1 cellular context compared by ENCODE assay signal in the genomic region with DNA sequence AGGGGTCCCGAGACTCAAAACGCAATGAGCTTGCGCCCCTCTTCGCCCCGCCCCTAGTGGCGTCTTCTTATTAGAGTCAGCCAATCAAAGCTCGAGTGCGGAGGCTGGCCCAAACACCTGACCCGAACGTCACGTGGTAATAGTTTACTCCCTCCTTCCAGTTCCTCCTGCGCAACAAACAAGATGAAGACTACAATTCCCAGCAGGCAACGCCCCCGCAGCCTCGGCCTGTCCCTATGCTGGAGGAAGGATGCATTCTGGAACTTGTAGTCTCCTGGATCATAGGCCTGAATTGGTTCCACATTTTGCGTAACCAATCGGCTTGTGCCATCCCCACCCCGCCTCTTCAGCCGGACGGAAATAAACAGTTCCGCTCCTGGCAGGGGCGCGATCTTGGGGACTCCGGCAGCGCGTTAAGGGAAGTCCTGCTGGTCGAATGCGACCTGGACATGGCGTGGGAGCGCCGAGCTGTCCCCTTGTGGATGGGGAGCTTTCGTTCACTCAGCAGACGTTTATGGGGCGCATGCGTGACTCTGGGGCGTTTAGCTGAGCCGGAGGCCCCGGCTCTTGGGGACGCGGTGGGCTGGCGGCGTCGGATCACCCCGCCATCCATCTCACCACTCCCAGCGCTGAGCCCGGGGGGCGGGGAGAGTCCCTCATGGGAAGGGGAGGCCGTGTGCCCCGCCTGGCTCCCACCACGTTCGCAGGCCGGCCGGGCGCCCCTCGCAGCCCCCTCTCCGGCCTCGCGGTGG.
TF ChIP-seq lines count a peak whose summit lies in the region.

A gene (minus strand): TSS at position 26 of the 752 bp plus-strand sequence. CDS start 38 bp downstream, outside the sequence.

TF ChIP-seq in K562, 482 proteins besides CTCF, POLR2A, EP300 and RAD21 (continued from another document and continues in another):
- TF ChIP-seq, protein P1, sequence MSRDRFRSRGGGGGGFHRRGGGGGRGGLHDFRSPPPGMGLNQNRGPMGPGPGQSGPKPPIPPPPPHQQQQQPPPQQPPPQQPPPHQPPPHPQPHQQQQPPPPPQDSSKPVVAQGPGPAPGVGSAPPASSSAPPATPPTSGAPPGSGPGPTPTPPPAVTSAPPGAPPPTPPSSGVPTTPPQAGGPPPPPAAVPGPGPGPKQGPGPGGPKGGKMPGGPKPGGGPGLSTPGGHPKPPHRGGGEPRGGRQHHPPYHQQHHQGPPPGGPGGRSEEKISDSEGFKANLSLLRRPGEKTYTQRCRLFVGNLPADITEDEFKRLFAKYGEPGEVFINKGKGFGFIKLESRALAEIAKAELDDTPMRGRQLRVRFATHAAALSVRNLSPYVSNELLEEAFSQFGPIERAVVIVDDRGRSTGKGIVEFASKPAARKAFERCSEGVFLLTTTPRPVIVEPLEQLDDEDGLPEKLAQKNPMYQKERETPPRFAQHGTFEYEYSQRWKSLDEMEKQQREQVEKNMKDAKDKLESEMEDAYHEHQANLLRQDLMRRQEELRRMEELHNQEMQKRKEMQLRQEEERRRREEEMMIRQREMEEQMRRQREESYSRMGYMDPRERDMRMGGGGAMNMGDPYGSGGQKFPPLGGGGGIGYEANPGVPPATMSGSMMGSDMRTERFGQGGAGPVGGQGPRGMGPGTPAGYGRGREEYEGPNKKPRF (IDR thresholded peaks at IDR 0.05; ENCODE audit: low read depth, low read length): peak; percentile 49; the same call in 1 of the 2 replicates
- no peak for TF ChIP-seq SAFB (IDR thresholded peaks at IDR 0.05; ENCODE audit: borderline replicate concordance, low read depth, low read length)
- TF ChIP-seq ZKSCAN8 (CRISPR knock-in tag; IDR thresholded peaks at IDR 0.05): no peak
- peak; percentile 18 to 24; a peak in 1 of 4 replicates for TF ChIP-seq TBL1XR1 (IDR thresholded peaks at IDR 0.05; ENCODE audit: low read length in 2 of 2)
- TF ChIP-seq, protein P2, sequence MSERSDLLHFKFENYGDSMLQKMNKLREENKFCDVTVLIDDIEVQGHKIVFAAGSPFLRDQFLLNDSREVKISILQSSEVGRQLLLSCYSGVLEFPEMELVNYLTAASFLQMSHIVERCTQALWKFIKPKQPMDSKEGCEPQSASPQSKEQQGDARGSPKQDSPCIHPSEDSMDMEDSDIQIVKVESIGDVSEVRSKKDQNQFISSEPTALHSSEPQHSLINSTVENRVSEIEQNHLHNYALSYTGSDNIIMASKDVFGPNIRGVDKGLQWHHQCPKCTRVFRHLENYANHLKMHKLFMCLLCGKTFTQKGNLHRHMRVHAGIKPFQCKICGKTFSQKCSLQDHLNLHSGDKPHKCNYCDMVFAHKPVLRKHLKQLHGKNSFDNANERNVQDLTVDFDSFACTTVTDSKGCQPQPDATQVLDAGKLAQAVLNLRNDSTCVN (CRISPR knock-in tag; IDR thresholded peaks at IDR 0.05): no peak
- TF ChIP-seq SRSF1 (IDR thresholded peaks at IDR 0.05; ENCODE audit: low read depth, low read length): no peak
- TF ChIP-seq, protein P3, sequence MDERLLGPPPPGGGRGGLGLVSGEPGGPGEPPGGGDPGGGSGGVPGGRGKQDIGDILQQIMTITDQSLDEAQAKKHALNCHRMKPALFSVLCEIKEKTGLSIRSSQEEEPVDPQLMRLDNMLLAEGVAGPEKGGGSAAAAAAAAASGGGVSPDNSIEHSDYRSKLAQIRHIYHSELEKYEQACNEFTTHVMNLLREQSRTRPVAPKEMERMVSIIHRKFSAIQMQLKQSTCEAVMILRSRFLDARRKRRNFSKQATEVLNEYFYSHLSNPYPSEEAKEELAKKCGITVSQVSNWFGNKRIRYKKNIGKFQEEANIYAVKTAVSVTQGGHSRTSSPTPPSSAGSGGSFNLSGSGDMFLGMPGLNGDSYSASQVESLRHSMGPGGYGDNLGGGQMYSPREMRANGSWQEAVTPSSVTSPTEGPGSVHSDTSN (CRISPR knock-in tag; IDR thresholded peaks at IDR 0.05; ENCODE audit: low read depth): no peak
- TF ChIP-seq, protein P3 (tag; conservative IDR thresholded peaks at IDR 0.05; ENCODE audit: low read depth): no peak
- TF ChIP-seq THRAP3 (IDR thresholded peaks at IDR 0.05; ENCODE audit: borderline replicate concordance): no peak
- TF ChIP-seq, protein P4, sequence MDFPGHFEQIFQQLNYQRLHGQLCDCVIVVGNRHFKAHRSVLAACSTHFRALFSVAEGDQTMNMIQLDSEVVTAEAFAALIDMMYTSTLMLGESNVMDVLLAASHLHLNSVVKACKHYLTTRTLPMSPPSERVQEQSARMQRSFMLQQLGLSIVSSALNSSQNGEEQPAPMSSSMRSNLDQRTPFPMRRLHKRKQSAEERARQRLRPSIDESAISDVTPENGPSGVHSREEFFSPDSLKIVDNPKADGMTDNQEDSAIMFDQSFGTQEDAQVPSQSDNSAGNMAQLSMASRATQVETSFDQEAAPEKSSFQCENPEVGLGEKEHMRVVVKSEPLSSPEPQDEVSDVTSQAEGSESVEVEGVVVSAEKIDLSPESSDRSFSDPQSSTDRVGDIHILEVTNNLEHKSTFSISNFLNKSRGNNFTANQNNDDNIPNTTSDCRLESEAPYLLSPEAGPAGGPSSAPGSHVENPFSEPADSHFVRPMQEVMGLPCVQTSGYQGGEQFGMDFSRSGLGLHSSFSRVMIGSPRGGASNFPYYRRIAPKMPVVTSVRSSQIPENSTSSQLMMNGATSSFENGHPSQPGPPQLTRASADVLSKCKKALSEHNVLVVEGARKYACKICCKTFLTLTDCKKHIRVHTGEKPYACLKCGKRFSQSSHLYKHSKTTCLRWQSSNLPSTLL (IDR thresholded peaks at IDR 0.05): no peak
- peak; percentile 100 for TF ChIP-seq HCFC1 (IDR thresholded peaks at IDR 0.05; ENCODE audit: low read depth, low read length)
- TF ChIP-seq, protein P5, sequence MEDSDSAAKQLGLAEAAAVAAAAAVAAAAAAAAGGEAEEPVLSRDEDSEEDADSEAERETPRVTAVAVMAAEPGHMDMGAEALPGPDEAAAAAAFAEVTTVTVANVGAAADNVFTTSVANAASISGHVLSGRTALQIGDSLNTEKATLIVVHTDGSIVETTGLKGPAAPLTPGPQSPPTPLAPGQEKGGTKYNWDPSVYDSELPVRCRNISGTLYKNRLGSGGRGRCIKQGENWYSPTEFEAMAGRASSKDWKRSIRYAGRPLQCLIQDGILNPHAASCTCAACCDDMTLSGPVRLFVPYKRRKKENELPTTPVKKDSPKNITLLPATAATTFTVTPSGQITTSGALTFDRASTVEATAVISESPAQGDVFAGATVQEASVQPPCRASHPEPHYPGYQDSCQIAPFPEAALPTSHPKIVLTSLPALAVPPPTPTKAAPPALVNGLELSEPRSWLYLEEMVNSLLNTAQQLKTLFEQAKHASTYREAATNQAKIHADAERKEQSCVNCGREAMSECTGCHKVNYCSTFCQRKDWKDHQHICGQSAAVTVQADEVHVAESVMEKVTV (CRISPR knock-in tag; IDR thresholded peaks at IDR 0.05): peak; percentile 66
- peak; percentile 91 for TF ChIP-seq POLR2AphosphoS2 (IDR thresholded peaks at IDR 0.05; ENCODE audit: low read length)
- no peak for TF ChIP-seq ZNF232 (CRISPR knock-in tag; IDR thresholded peaks at IDR 0.05)
- TF ChIP-seq, protein P6, sequence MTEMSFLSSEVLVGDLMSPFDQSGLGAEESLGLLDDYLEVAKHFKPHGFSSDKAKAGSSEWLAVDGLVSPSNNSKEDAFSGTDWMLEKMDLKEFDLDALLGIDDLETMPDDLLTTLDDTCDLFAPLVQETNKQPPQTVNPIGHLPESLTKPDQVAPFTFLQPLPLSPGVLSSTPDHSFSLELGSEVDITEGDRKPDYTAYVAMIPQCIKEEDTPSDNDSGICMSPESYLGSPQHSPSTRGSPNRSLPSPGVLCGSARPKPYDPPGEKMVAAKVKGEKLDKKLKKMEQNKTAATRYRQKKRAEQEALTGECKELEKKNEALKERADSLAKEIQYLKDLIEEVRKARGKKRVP (CRISPR knock-in tag; IDR thresholded peaks at IDR 0.05): no peak
- TF ChIP-seq MIER1 (IDR thresholded peaks at IDR 0.05; ENCODE audit: low read depth): no peak
- TF ChIP-seq, protein P7, sequence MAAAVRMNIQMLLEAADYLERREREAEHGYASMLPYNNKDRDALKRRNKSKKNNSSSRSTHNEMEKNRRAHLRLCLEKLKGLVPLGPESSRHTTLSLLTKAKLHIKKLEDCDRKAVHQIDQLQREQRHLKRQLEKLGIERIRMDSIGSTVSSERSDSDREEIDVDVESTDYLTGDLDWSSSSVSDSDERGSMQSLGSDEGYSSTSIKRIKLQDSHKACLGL (CRISPR knock-in tag; IDR thresholded peaks at IDR 0.05; ENCODE audit: borderline replicate concordance, poor library complexity, severe bottlenecking): no peak
- TF ChIP-seq ADNP (tag; IDR thresholded peaks at IDR 0.05): no peak
- no peak; the same call in 1 of the 2 replicates for TF ChIP-seq ZNF583 (CRISPR knock-in tag; IDR thresholded peaks at IDR 0.05)
- peak; percentile 22; the same call in 1 of the 2 replicates for TF ChIP-seq NFIC (IDR thresholded peaks at IDR 0.05)
- TF ChIP-seq, protein P8, sequence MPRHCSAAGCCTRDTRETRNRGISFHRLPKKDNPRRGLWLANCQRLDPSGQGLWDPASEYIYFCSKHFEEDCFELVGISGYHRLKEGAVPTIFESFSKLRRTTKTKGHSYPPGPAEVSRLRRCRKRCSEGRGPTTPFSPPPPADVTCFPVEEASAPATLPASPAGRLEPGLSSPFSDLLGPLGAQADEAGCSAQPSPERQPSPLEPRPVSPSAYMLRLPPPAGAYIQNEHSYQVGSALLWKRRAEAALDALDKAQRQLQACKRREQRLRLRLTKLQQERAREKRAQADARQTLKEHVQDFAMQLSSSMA (CRISPR knock-in tag; IDR thresholded peaks at IDR 0.05): no peak
- TF ChIP-seq, protein P9, sequence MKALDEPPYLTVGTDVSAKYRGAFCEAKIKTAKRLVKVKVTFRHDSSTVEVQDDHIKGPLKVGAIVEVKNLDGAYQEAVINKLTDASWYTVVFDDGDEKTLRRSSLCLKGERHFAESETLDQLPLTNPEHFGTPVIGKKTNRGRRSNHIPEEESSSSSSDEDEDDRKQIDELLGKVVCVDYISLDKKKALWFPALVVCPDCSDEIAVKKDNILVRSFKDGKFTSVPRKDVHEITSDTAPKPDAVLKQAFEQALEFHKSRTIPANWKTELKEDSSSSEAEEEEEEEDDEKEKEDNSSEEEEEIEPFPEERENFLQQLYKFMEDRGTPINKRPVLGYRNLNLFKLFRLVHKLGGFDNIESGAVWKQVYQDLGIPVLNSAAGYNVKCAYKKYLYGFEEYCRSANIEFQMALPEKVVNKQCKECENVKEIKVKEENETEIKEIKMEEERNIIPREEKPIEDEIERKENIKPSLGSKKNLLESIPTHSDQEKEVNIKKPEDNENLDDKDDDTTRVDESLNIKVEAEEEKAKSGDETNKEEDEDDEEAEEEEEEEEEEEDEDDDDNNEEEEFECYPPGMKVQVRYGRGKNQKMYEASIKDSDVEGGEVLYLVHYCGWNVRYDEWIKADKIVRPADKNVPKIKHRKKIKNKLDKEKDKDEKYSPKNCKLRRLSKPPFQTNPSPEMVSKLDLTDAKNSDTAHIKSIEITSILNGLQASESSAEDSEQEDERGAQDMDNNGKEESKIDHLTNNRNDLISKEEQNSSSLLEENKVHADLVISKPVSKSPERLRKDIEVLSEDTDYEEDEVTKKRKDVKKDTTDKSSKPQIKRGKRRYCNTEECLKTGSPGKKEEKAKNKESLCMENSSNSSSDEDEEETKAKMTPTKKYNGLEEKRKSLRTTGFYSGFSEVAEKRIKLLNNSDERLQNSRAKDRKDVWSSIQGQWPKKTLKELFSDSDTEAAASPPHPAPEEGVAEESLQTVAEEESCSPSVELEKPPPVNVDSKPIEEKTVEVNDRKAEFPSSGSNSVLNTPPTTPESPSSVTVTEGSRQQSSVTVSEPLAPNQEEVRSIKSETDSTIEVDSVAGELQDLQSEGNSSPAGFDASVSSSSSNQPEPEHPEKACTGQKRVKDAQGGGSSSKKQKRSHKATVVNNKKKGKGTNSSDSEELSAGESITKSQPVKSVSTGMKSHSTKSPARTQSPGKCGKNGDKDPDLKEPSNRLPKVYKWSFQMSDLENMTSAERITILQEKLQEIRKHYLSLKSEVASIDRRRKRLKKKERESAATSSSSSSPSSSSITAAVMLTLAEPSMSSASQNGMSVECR (CRISPR knock-in tag; IDR thresholded peaks at IDR 0.05): peak; percentile 95
- TF ChIP-seq NR2C2 (CRISPR knock-in tag; IDR thresholded peaks at IDR 0.05): peak; percentile 42; the same call in 1 of the 2 replicates
- peak; percentile 92 for TF ChIP-seq NR2C2 (tag; IDR thresholded peaks at IDR 0.05)
- no peak for TF ChIP-seq ZNF76 (CRISPR knock-in tag; IDR thresholded peaks at IDR 0.05; ENCODE audit: borderline replicate concordance)
- TF ChIP-seq LEF1 (IDR thresholded peaks at IDR 0.05): no peak
- TF ChIP-seq, protein P10, sequence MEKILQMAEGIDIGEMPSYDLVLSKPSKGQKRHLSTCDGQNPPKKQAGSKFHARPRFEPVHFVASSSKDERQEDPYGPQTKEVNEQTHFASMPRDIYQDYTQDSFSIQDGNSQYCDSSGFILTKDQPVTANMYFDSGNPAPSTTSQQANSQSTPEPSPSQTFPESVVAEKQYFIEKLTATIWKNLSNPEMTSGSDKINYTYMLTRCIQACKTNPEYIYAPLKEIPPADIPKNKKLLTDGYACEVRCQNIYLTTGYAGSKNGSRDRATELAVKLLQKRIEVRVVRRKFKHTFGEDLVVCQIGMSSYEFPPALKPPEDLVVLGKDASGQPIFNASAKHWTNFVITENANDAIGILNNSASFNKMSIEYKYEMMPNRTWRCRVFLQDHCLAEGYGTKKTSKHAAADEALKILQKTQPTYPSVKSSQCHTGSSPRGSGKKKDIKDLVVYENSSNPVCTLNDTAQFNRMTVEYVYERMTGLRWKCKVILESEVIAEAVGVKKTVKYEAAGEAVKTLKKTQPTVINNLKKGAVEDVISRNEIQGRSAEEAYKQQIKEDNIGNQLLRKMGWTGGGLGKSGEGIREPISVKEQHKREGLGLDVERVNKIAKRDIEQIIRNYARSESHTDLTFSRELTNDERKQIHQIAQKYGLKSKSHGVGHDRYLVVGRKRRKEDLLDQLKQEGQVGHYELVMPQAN (IDR thresholded peaks at IDR 0.05; ENCODE audit: borderline replicate concordance): peak; percentile 73
- no peak; the same call in 1 of the 2 replicates for TF ChIP-seq ZNF175 (CRISPR knock-in tag; IDR thresholded peaks at IDR 0.05; ENCODE audit: low read depth)
- no peak for TF ChIP-seq RFX1 (IDR thresholded peaks at IDR 0.05)
- TF ChIP-seq IFI16 (CRISPR knock-in tag; IDR thresholded peaks at IDR 0.05): no peak
- TF ChIP-seq MTA3 (IDR thresholded peaks at IDR 0.05; ENCODE audit: borderline replicate concordance): peak; percentile 81
- TF ChIP-seq ZNF12 (CRISPR knock-in tag; IDR thresholded peaks at IDR 0.05): no peak
- TF ChIP-seq HDAC8 (tag; IDR thresholded peaks at IDR 0.05): no peak
- no peak for TF ChIP-seq ZNF121 (CRISPR knock-in tag; conservative IDR thresholded peaks at IDR 0.05)
- no peak for TF ChIP-seq ZC3H8 (IDR thresholded peaks at IDR 0.05)
- TF ChIP-seq NR4A1 (CRISPR knock-in tag; IDR thresholded peaks at IDR 0.05): no peak
- no peak for TF ChIP-seq NR4A1 (tag; IDR thresholded peaks at IDR 0.05)
- no peak for TF ChIP-seq NCOA4 (IDR thresholded peaks at IDR 0.05; ENCODE audit: partially characterized antibody)
- peak; percentile 53 for TF ChIP-seq U2AF1 (optimal IDR thresholded peaks at IDR 0.05; ENCODE audit: low read depth, low read length)
